16 cellular contexts compared by ENCODE assay signal in genomic region chr5:85910335-85910734, GRCh38.
DNase-seq lines count a peak whose midpoint lies in the region; ATAC-seq, FAIRE-seq and TF ChIP-seq lines count a peak whose summit lies in the region.
"Had no signal": no experiment of that assay in that cellular context is flagged by ENCODE, and none has a peak within 500 bp of the region (broad histone marks: within the 10 kb centered on the region; RNA-seq: fewer than 3 reads in every experiment).

No MANE protein-coding gene starts in this region.

- no peak overlapping the region for H3K4me3 ChIP-seq in pancreas
- H3K4me3 ChIP-seq in body of pancreas: no peak overlapping the region
- H3K4me3 ChIP-seq: A549, BLaER1, GM23338 had no signal

- no peak overlapping the region for H3K4me3 Mint-ChIP-seq in stimulated activated naive CD8-positive, alpha-beta T cell treated with anti-CD3 and anti-CD28 coated beads, Interleukin-15, amount 100 ng/mL, for 72 hours
- H3K4me3 Mint-ChIP-seq: CD14-positive monocyte; CD4-positive, alpha-beta memory T cell; GM23338 had no signal

- TF ChIP-seq CTCF in pancreas (IDR thresholded peaks at IDR 0.05) (no peak), body of pancreas (IDR thresholded peaks at IDR 0.05) (no peak)

- intact Hi-C loops in pancreas (cut with DNase I) (no loop called here), body of pancreas (cut with DNase I) (no loop called here)

- H3K4me1 ChIP-seq in pancreas (no peaks in the 10 kb centered on the region), body of pancreas (no peaks in the 10 kb centered on the region)
- H3K4me1 ChIP-seq: A549, BLaER1 had no signal

- H3K27ac Mint-ChIP-seq in stimulated activated naive CD8-positive, alpha-beta T cell treated with anti-CD3 and anti-CD28 coated beads, Interleukin-15, amount 100 ng/mL, for 72 hours: no peak overlapping the region
- H3K27ac Mint-ChIP-seq: CD14-positive monocyte; CD4-positive, alpha-beta memory T cell; GM23338 had no signal

- peaks cover 0 to 4% (median 0%) of the 10 kb centered on the region in 4 donors for H3K27me3 ChIP-seq in pancreas
- no peaks in the 10 kb centered on the region for H3K27me3 ChIP-seq in body of pancreas
- H3K27me3 ChIP-seq: BLaER1 had no signal

- no peak for TF ChIP-seq POLR2A in body of pancreas (IDR thresholded peaks at IDR 0.05)

- peaks cover 0 to 6% of the 10 kb centered on the region in 2 donors for H3K9me3 Mint-ChIP-seq in stimulated activated naive CD8-positive, alpha-beta T cell treated with anti-CD3 and anti-CD28 coated beads, Interleukin-15, amount 100 ng/mL, for 72 hours
- H3K9me3 Mint-ChIP-seq: GM23338 had no signal

- H3K27ac ChIP-seq in pancreas (no peak overlapping the region), body of pancreas (no peak overlapping the region)
- H3K27ac ChIP-seq: A549, BLaER1 had no signal

- H3K9me3 ChIP-seq in pancreas: no peaks in the 10 kb centered on the region
- no peaks in the 10 kb centered on the region for H3K9me3 ChIP-seq in body of pancreas
- H3K9me3 ChIP-seq: A549, BLaER1 had no signal

- no peaks in the 10 kb centered on the region for H3K36me3 ChIP-seq in pancreas
- no peaks in the 10 kb centered on the region for H3K36me3 ChIP-seq in body of pancreas (replicated peaks in 1 of 2; ENCODE audit: insufficient read depth in 1 of 2, low read depth in 2 of 2)
- H3K36me3 ChIP-seq: BLaER1 had no signal

- FAIRE-seq in A204.1 (lab: Jason Lieb, UNC) (peak; percentile 100), G401.6 (lab: Jason Lieb, UNC) (peak; percentile 100), colon (lab: Jason Lieb, UNC) (peak; percentile 99), pancreas (lab: Jason Lieb, UNC) (peak; percentile 99)
- FAIRE-seq: A549 had no signal

- no peaks in the 10 kb centered on the region for H3K4me1 Mint-ChIP-seq in stimulated activated naive CD8-positive, alpha-beta T cell treated with anti-CD3 and anti-CD28 coated beads, Interleukin-15, amount 100 ng/mL, for 72 hours
- H3K4me1 Mint-ChIP-seq: CD14-positive monocyte; CD4-positive, alpha-beta memory T cell had no signal

- no peaks in the 10 kb centered on the region for H3K27me3 Mint-ChIP-seq in stimulated activated naive CD8-positive, alpha-beta T cell treated with anti-CD3 and anti-CD28 coated beads, Interleukin-15, amount 100 ng/mL, for 72 hours
- H3K27me3 Mint-ChIP-seq: CD4-positive, alpha-beta memory T cell had no signal

- WGBS in pancreas, 2 donors: 69 to 89% methylated on average over 2 of the region's 2 CpGs
- WGBS in body of pancreas, 2 donors: 79 to 93% methylated on average over 2 of the region's 2 CpGs

- DNase-seq in pancreas (no peak), body of pancreas (no peak), NCI-H748 (lab: John Stamatoyannopoulos, UW; ENCODE audit: unreplicated experiment) (no peak)
- DNase-seq in stimulated activated naive CD8-positive, alpha-beta T cell treated with anti-CD3 and anti-CD28 coated beads, Interleukin-15, amount 100 ng/mL, for 72 hours: no peak
- DNase-seq: CD4-positive, alpha-beta memory T cell; DMS153; DMS79; GF-D8; HCEC 1CT had no signal

- ATAC-seq in pancreas (no peak), body of pancreas (no peak)
- ATAC-seq in stimulated activated naive CD8-positive, alpha-beta T cell treated with anti-CD3 and anti-CD28 coated beads, Interleukin-15, amount 100 ng/mL, for 72 hours: no peak
- ATAC-seq: A549, GM23338 had no signal
